ENCODE assay signal across 10 cellular contexts in the genomic region with DNA sequence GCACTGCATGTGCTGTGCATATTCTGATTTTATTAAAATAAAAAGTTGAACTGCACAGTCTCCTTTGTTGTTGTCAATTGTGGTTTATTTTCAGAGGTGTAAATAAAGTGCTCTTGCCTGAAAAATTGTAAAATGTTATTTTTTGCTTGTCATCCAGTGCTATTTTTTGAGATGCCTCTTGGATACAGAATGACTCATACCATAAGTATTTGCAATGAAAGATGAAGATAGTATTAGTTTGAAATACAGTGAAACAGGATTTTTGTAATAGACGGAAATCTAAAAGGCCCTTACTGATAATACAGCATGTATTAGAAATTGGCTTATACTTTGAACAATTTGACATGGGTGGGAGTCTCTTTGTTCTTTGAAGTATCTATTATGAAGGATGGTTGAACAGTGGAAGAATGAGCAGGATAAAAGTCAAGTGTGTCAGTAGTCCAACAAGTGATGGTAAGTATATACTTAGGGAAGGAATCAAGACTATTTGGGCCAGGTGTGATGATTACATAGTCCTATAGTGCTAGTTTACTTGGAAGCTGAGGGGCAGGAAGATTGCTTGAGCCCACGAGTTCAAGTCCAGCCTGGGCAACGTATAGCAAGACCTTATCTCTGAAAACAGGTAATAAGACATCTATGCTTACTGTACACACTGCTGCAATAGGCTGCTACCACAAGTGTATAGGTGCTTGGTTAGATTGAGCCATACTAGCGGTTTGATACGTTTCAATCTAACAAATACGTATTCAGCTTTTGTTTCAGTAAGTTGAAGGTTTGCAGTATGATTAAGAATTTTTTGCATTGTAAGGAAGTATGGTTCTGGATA. TPM values are rescaled to one million over a fixed set of nuclear protein-coding genes. Genes with fewer than 3 reads are reported as not detected.
DNase-seq lines count a peak whose midpoint lies in the region; ATAC-seq, FAIRE-seq and TF ChIP-seq lines count a peak whose summit lies in the region.
"Had no signal": no experiment of that assay in that cellular context is flagged by ENCODE, and none has a peak within 500 bp of the region (broad histone marks: within the 10 kb centered on the region; RNA-seq: fewer than 3 reads in every experiment).

No MANE protein-coding gene starts in this region.

- CTCF ChIA-PET in A549 (lab: Yijun Ruan, JAX) = no interaction called here
- CTCF ChIA-PET in HEK293T (lab: Yijun Ruan, JAX) = interaction anchor here (0.6 kb wide), 1 partner anchor 33 kb away, joined by 3 read pairs; no protein-coding TSS in a partner anchor
- CTCF ChIA-PET in RWPE1 (lab: Yijun Ruan, JAX) = interaction anchor here (0.6 kb wide), 1 partner anchor 92 kb away, joined by 3 read pairs; no protein-coding TSS in a partner anchor

- peak; percentile 1 to 12; a peak in 4 of 6 replicates for ATAC-seq in A549
- ATAC-seq in DND-41 (ENCODE audit: insufficient read depth, low read depth) = peak; percentile 32; the same call in 2 of the 3 replicates
- no peak for ATAC-seq in SK-N-SH treated with all-trans-retinoic acid at 6 μM for 48 hours
- no peak for ATAC-seq in HG03175 (IDR thresholded peaks at IDR 0.05; ENCODE audit: unreplicated experiment)

- TF ChIP-seq CTCF in A549 (IDR thresholded peaks at IDR 0.05) (no peak), DND-41 (IDR thresholded peaks at IDR 0.05; ENCODE audit: borderline replicate concordance, extremely low read depth, low read length, poor library complexity, severe bottlenecking) (no peak), left ventricle myocardium inferior (IDR thresholded peaks at IDR 0.05; ENCODE audit: borderline replicate concordance) (no peak), RWPE1 (conservative IDR thresholded peaks at IDR 0.05; ENCODE audit: low read depth) (no peak)

- FAIRE-seq in A549 (lab: Jason Lieb, UNC) = peak; percentile 18
- FAIRE-seq: urothelium cell line had no signal

- in situ Hi-C loops in ACHN (cut with HindIII; ENCODE audit: low pct_ligation_motif_present, low pct_unique_long_range_greater_than_20kb, low sequenced_read_pairs) = no loop called here

- peaks cover 6% of the 10 kb centered on the region; the same call in 1 of the 2 replicates for H3K79me2 ChIP-seq in DND-41 (ENCODE audit: insufficient read depth, low read length)

- H3K4me2 ChIP-seq in A549 (no peak overlapping the region), DND-41 (ENCODE audit: insufficient read depth, low read length) (no peak overlapping the region)

- H3K9ac ChIP-seq in DND-41 (ENCODE audit: low read depth, low read length) = no peak overlapping the region

- 85% methylated on average over 6 of the region's 6 CpGs for WGBS in A549 (ENCODE audit: missing lambda C conversion rate)

- H3K27me3 ChIP-seq in DND-41 (ENCODE audit: insufficient read depth, low read length, poor library complexity) = no peaks in the 10 kb centered on the region
- H3K27me3 ChIP-seq in left ventricle myocardium inferior (ENCODE audit: low read depth) = no peaks in the 10 kb centered on the region

- POLR2A ChIA-PET in A549 (lab: Yijun Ruan, JAX) = interaction anchor here (1.1 kb wide), 1 partner anchor 17 kb away, joined by 3 read pairs; a partner anchor contains a TSS
- POLR2A ChIA-PET in HEK293T (lab: Yijun Ruan, JAX) = interaction anchor here (1.2 to 1.5 kb wide), 2 partner anchors 17 kb away, joined by 3 to 5 read pairs; a partner anchor contains a TSS
- POLR2A ChIA-PET in RWPE1 (lab: Yijun Ruan, JAX; ENCODE audit: low non-redundant PET) = no interaction called here

- peaks cover 59% of the 10 kb centered on the region for H3K4me1 ChIP-seq in A549
- H3K4me1 ChIP-seq in DND-41 (ENCODE audit: insufficient read depth, low read length) = no peaks in the 10 kb centered on the region
- H3K4me1 ChIP-seq in left ventricle myocardium inferior = peaks cover 17% of the 10 kb centered on the region

- peaks cover 24% of the 10 kb centered on the region; the same call in 1 of the 2 replicates for H4K20me1 ChIP-seq in DND-41 (ENCODE audit: insufficient read depth, low read length)

- intact Hi-C loops in left ventricle myocardium inferior (cut with micrococcal nuclease) = no loop called here

- TF ChIP-seq RAD21 in A549 (conservative IDR thresholded peaks at IDR 0.05 in 1 of 2, IDR thresholded peaks at IDR 0.05 in 1 of 2) = no peak

- H3K9me3 ChIP-seq in A549 (no peaks in the 10 kb centered on the region), DND-41 (ENCODE audit: insufficient read depth, low read length, severe bottlenecking) (no peaks in the 10 kb centered on the region), left ventricle myocardium inferior (replicated peaks) (no peaks in the 10 kb centered on the region)

- H3K36me3 ChIP-seq in DND-41 (ENCODE audit: insufficient read depth, low read length) = peaks cover 47% of the 10 kb centered on the region
- H3K36me3 ChIP-seq in left ventricle myocardium inferior = peaks cover 44% of the 10 kb centered on the region

- no peak for TF ChIP-seq POLR2A in A549 (IDR thresholded peaks at IDR 0.05; ENCODE audit: low read length)

- TF ChIP-seq EP300 in A549 (IDR thresholded peaks at IDR 0.05) = no peak

- H2AFZ ChIP-seq in DND-41 (ENCODE audit: low read depth, low read length) = no peak overlapping the region

- H3K4me3 ChIP-seq in A549 (no peak overlapping the region), DND-41 (ENCODE audit: low read depth in 1 of 2, low read length in 2 of 2) (no peak overlapping the region), left ventricle myocardium inferior (no peak overlapping the region)

- H3K27ac ChIP-seq in A549 = no peak overlapping the region
- no peak overlapping the region for H3K27ac ChIP-seq in DND-41 (ENCODE audit: low read length)
- peak overlapping the region; percentile 57 for H3K27ac ChIP-seq in left ventricle myocardium inferior (replicated peaks)
- H3K27ac ChIP-seq in RWPE1 = no peak overlapping the region

- DNase-seq in A549 (ENCODE audit: low read depth in 1 of 2, low spot score in 1 of 2) (peak in 1 of 2 experiments; percentile 24), DND-41 (no peak), left ventricle myocardium inferior (no peak), ACHN (no peak), HEK293T (ENCODE audit: extremely low spot score) (no peak), RWPE1 (ENCODE audit: low spot score) (no peak)
- DNase-seq: nephron progenitor cell had no signal

TF ChIP-seq in A549, 52 proteins besides CTCF, POLR2A, EP300 and RAD21 (continues in another document):
- TF ChIP-seq HEYL (CRISPR knock-in tag; IDR thresholded peaks at IDR 0.05) (0 out of 2 replicates have a peak, but pooled peaks have one; percentile 10), PHF8 (IDR thresholded peaks at IDR 0.05; ENCODE audit: borderline replicate concordance, low read depth) (no peak), TP53 (CRISPR knock-in tag; IDR thresholded peaks at IDR 0.05) (peak; percentile 80), FOSL2 (IDR thresholded peaks at IDR 0.05) (no peak), FOSL2 (CRISPR knock-in tag; IDR thresholded peaks at IDR 0.05) (peak; percentile 77)
- TF ChIP-seq, protein P1, sequence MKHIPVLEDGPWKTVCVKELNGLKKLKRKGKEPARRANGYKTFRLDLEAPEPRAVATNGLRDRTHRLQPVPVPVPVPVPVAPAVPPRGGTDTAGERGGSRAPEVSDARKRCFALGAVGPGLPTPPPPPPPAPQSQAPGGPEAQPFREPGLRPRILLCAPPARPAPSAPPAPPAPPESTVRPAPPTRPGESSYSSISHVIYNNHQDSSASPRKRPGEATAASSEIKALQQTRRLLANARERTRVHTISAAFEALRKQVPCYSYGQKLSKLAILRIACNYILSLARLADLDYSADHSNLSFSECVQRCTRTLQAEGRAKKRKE (CRISPR knock-in tag; IDR thresholded peaks at IDR 0.05; ENCODE audit: low read depth) = peak; percentile 73; the same call in 1 of the 2 replicates

TF ChIP-seq in SK-N-SH treated with all-trans-retinoic acid at 6 μM for 48 hours, 23 proteins besides CTCF, POLR2A, EP300 and RAD21 (continues in another document):
- TF ChIP-seq GLIS3 (CRISPR knock-in tag; IDR thresholded peaks at IDR 0.05) = peak; percentile 58; the same call in 1 of the 2 replicates
- TF ChIP-seq, protein P2, sequence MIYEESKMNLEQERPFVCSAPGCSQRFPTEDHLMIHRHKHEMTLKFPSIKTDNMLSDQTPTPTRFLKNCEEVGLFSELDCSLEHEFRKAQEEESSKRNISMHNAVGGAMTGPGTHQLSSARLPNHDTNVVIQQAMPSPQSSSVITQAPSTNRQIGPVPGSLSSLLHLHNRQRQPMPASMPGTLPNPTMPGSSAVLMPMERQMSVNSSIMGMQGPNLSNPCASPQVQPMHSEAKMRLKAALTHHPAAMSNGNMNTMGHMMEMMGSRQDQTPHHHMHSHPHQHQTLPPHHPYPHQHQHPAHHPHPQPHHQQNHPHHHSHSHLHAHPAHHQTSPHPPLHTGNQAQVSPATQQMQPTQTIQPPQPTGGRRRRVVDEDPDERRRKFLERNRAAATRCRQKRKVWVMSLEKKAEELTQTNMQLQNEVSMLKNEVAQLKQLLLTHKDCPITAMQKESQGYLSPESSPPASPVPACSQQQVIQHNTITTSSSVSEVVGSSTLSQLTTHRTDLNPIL (CRISPR knock-in tag; IDR thresholded peaks at IDR 0.05; ENCODE audit: low read depth) = peak; percentile 67; the same call in 1 of the 2 replicates

TF ChIP-seq in HEK293T, 16 proteins besides CTCF, POLR2A, EP300 and RAD21 (continues in another document):
- TF ChIP-seq FOXK2 (IDR thresholded peaks at IDR 0.05) = no peak
- no peak; the same call in 1 of the 2 replicates for TF ChIP-seq L3MBTL2 (conservative IDR thresholded peaks at IDR 0.05)
- no peak for TF ChIP-seq NFRKB (IDR thresholded peaks at IDR 0.05)
- TF ChIP-seq, protein P3, sequence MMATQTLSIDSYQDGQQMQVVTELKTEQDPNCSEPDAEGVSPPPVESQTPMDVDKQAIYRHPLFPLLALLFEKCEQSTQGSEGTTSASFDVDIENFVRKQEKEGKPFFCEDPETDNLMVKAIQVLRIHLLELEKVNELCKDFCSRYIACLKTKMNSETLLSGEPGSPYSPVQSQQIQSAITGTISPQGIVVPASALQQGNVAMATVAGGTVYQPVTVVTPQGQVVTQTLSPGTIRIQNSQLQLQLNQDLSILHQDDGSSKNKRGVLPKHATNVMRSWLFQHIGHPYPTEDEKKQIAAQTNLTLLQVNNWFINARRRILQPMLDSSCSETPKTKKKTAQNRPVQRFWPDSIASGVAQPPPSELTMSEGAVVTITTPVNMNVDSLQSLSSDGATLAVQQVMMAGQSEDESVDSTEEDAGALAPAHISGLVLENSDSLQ (IDR thresholded peaks at IDR 0.05) = no peak
- no peak; the same call in 1 of the 2 replicates for TF ChIP-seq BHLHE40 (IDR thresholded peaks at IDR 0.05; ENCODE audit: borderline replicate concordance)
- no peak for TF ChIP-seq CTBP1 (IDR thresholded peaks at IDR 0.05; ENCODE audit: borderline replicate concordance)
- no peak for TF ChIP-seq HDGF (IDR thresholded peaks at IDR 0.05; ENCODE audit: borderline replicate concordance)
- TF ChIP-seq SUZ12 (IDR thresholded peaks at IDR 0.05) = no peak
- TF ChIP-seq FOXA1 (IDR thresholded peaks at IDR 0.05) = no peak
- no peak for TF ChIP-seq TARDBP (IDR thresholded peaks at IDR 0.05)

RNA-seq across cellular contexts. Expression of a gene that starts 16.4 kb away (rescaled TPM):
- 187 and 216 TPM in 2 replicates for polyA plus RNA-seq in A549 (2011; rRNA removed)
- 32.5 and 46.8 TPM in 2 replicates for polyA plus RNA-seq in A549 (2012; cell fraction: cytosol; rRNA removed)
- polyA plus RNA-seq in A549 (2012; cell fraction: nucleus; rRNA removed) = 36.6 and 60.0 TPM in 2 replicates
- 341 to 390 TPM (median 371 TPM) in 3 replicates for polyA plus RNA-seq in A549 (2017; fragmentation: RNase III; extraction: RNeasy Plus Mini Kit Qiagen cat#74134 plus additional on column Dnase treatment)
- 205 and 251 TPM in 2 replicates for polyA minus RNA-seq in A549 (2011; rRNA and poly(A)+ RNA removed)
- total RNA-seq in left ventricle myocardium inferior = 138 TPM

Comparison
In these comparisons a context has a peak if more than half of its experiments do, and no peak if none do; other contexts are left out.
1. ATAC-seq: peak in A549 (2 of 2) and DND-41 (single experiment); none in SK-N-SH treated with all-trans-retinoic acid at 6 μM for 48 hours (single experiment) and HG03175 (single experiment).